In the genomic region with DNA sequence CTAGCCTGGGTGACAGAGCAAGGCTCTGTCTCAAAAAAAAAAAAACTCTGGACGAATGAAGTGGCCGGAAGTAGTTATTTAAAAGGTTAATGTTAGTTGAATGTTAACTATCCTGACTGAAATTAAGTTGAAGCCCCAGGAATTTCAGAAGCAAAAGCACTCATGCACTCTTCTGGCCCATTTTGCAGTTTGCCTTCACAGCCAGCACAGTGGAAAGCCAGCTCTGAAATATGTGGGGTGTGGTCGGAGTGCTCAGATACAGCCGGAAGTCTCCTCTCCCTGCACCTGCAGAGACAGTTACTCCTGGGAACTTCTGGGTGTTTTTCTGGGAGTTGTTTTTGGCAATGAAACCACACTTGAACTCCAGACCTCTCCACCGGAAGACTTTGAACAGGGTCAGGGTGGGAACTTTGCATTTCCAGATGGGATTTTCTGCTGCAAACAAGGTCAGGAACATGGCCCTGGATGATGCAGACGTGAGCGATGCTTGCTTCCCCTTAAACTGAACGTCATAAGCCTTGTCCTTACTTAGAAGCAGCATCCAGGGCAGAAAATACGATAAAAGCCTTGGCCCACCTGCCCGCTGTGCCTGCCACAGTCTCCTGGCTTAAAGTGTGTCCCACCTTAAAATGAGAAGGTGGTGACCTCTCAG, we compare ENCODE assay signal across 18 cellular contexts. TPM values are rescaled to one million over a fixed set of nuclear protein-coding genes. Genes with fewer than 3 reads are reported as not detected.
DNase-seq lines count a peak whose midpoint lies in the region; ATAC-seq and TF ChIP-seq lines count a peak whose summit lies in the region.
"Had no signal": no experiment of that assay in that cellular context is flagged by ENCODE, and none has a peak within 500 bp of the region (broad histone marks: within the 10 kb centered on the region; RNA-seq: fewer than 3 reads in every experiment).

No MANE protein-coding gene starts in this region.

- no peak for DNase-seq in epithelial cell of proximal tubule (ENCODE audit: low read depth)
- no peak for DNase-seq in lower lobe of right lung
- DNase-seq in thyroid gland: peak; percentile 20 to 37
- DNase-seq in foreskin melanocyte: no peak
- no peak for DNase-seq in D341Med (ENCODE audit: low spot score)
- DNase-seq in tibial nerve (ENCODE audit: low spot score in 2 of 2): no peak
- DNase-seq: activated B cell treated with CpG ODN at 0.5 μM for 24 hours; CD4-positive, CD25-positive, alpha-beta regulatory T cell; natural killer cell; NCI-H774; stimulated activated CD4-positive, alpha-beta T cell treated with anti-CD3 and anti-CD28 coated beads, Interleukin-4, amount 100 ng/mL, for 24 hours; T-cell; testis had no signal

- H3K9me3 ChIP-seq in KOPT-K1 (ENCODE audit: insufficient read depth, low read length, poor library complexity, severe bottlenecking): no peaks in the 10 kb centered on the region
- no peaks in the 10 kb centered on the region for H3K9me3 ChIP-seq in lower lobe of right lung
- no peaks in the 10 kb centered on the region for H3K9me3 ChIP-seq in thyroid gland
- no peaks in the 10 kb centered on the region for H3K9me3 ChIP-seq in tibial nerve
- H3K9me3 ChIP-seq: testis had no signal

- no peak for TF ChIP-seq EP300 in tibial nerve (IDR thresholded peaks at IDR 0.05)

- 64 to 65% methylated on average over 9 to 10 of the region's 10 CpGs for WGBS in thyroid gland, 2 donors
- 44 to 48% methylated on average over 10 of the region's 10 CpGs for WGBS in tibial nerve, 2 donors

- H3K27me3 ChIP-seq in lower lobe of right lung (ENCODE audit: low read depth): no peaks in the 10 kb centered on the region
- H3K27me3 ChIP-seq in thyroid gland: no peaks in the 10 kb centered on the region
- H3K27me3 ChIP-seq in tibial nerve: no peaks in the 10 kb centered on the region
- H3K27me3 ChIP-seq: testis had no signal

- no peaks in the 10 kb centered on the region for H3K36me3 ChIP-seq in KOPT-K1 (ENCODE audit: insufficient read depth, low read length)
- no peaks in the 10 kb centered on the region for H3K36me3 ChIP-seq in lower lobe of right lung
- H3K36me3 ChIP-seq in thyroid gland: no peaks in the 10 kb centered on the region
- H3K36me3 ChIP-seq in tibial nerve: no peaks in the 10 kb centered on the region

- TF ChIP-seq CTCF in epithelial cell of proximal tubule (conservative IDR thresholded peaks at IDR 0.05; ENCODE audit: low read depth, low read length) (no peak), lower lobe of right lung (IDR thresholded peaks at IDR 0.05) (no peak), thyroid gland (IDR thresholded peaks at IDR 0.05) (no peak), tibial nerve (IDR thresholded peaks at IDR 0.05) (no peak)

- H3K4me3 ChIP-seq in epithelial cell of proximal tubule (ENCODE audit: low read depth, low read length) (peak overlapping the region; percentile 5), lower lobe of right lung (no peak overlapping the region), thyroid gland (replicated peaks in 1 of 3) (no peak overlapping the region), tibial nerve (no peak overlapping the region)
- H3K4me3 ChIP-seq: testis had no signal

- TF ChIP-seq POLR2A in thyroid gland (IDR thresholded peaks at IDR 0.05) (no peak), tibial nerve (IDR thresholded peaks at IDR 0.05) (no peak)

- peak overlapping the region; percentile 22 for H3K27ac ChIP-seq in KOPT-K1 (ENCODE audit: low read depth, low read length, poor library complexity, severe bottlenecking)
- peak overlapping the region; percentile 58 for H3K27ac ChIP-seq in lower lobe of right lung
- peak overlapping the region; percentile 20 to 73 (median 70) for H3K27ac ChIP-seq in thyroid gland
- H3K27ac ChIP-seq in tibial nerve: peak overlapping the region in 2 of 4 donors; percentile 52 to 70
- H3K27ac ChIP-seq: testis had no signal

- ATAC-seq in lower lobe of right lung: peak; percentile 45 to 75
- ATAC-seq: natural killer cell, T-cell had no signal

- intact Hi-C loops in lower lobe of right lung (cut with DNase I): no loop called here
- intact Hi-C loops in thyroid gland (cut with DNase I): no loop called here

- peaks cover 8% of the 10 kb centered on the region for H3K4me1 ChIP-seq in lower lobe of right lung
- peaks cover 13 to 24% of the 10 kb centered on the region in 2 donors for H3K4me1 ChIP-seq in thyroid gland
- H3K4me1 ChIP-seq in tibial nerve: peaks cover 0 to 10% (median 3%) of the 10 kb centered on the region in 4 donors

RNA-seq across cellular contexts. Expression of a gene that starts 21.5 kb away (rescaled TPM):
- not detected in 2 replicates for total RNA-seq in epithelial cell of proximal tubule
- not detected for total RNA-seq in lower lobe of right lung
- not detected for total RNA-seq in thyroid gland
- total RNA-seq in tibial nerve: not detected
- total RNA-seq: activated B cell treated with CpG ODN at 0.5 μM for 24 hours; activated T-helper 2 cell treated with anti-CD3 and anti-CD28 coated beads, Interferon-gamma antibody, Interleukin-2, Interleukin-4, amounts not matched to agents 10 μg/mL and 5 μg/mL and 100 μg/mL, durations not matched to agents 14 hours and 24 hours and 36 hours; CD4-positive, CD25-positive, alpha-beta regulatory T cell; Daoy; M059J; natural killer cell; RPMI7951; T-cell; testis had no signal

RNA-seq across cellular contexts. Expression of a gene that starts 36.8 kb away (rescaled TPM):
- total RNA-seq in epithelial cell of proximal tubule (129 and 165 TPM in 2 replicates), lower lobe of right lung (79.7 TPM), thyroid gland (100 to 1,000 TPM in 2 of 4 donors, 10 to 100 TPM in 2; 90.0 to 240 (median 148) TPM), tibial nerve (10 to 100 TPM; 75.4 to 90.8 (median 80.6) TPM)

RNA-seq across cellular contexts. Expression of a gene that starts 38.9 kb away (rescaled TPM):
- total RNA-seq in epithelial cell of proximal tubule (2,620 and 3,355 TPM in 2 replicates), lower lobe of right lung (677 TPM), thyroid gland (1,000 to 10,000 TPM in 3 of 4 donors, 100 to 1,000 TPM in 1; 877 to 4,013 (median 1,716) TPM), tibial nerve (1,000 to 10,000 TPM in 1 of 4 donors, 100 to 1,000 TPM in 3; 631 to 1,055 (median 774) TPM)

RNA-seq across cellular contexts. Expression of a gene that starts 39.6 kb away (rescaled TPM):
- total RNA-seq in epithelial cell of proximal tubule: 58.9 and 74.1 TPM in 2 replicates
- 54.1 TPM for total RNA-seq in lower lobe of right lung
- total RNA-seq in thyroid gland: 10 to 100 TPM; 22.8 to 52.6 (median 47.2) TPM
- total RNA-seq in tibial nerve: 10 to 100 TPM; 22.8 to 69.6 (median 38.6) TPM

Comparison
In these comparisons a context has a peak if more than half of its experiments do, and no peak if none do; other contexts are left out.
1. DNase-seq: peak in thyroid gland (2 of 2); none in epithelial cell of proximal tubule (single experiment), lower lobe of right lung (single experiment), foreskin melanocyte (single experiment), D341Med (single experiment) and tibial nerve (0 of 2).